16 cellular contexts compared by ENCODE assay signal in genomic region chr3:48140284-48140683, GRCh38. TPM values are rescaled to one million over a fixed set of nuclear protein-coding genes. Genes with fewer than 3 reads are reported as not detected.
DNase-seq lines count a peak whose midpoint lies in the region; ATAC-seq, FAIRE-seq and TF ChIP-seq lines count a peak whose summit lies in the region.
"Had no signal": no experiment of that assay in that cellular context is flagged by ENCODE, and none has a peak within 500 bp of the region (broad histone marks: within the 10 kb centered on the region; RNA-seq: fewer than 3 reads in every experiment).

No MANE protein-coding gene starts in this region.

- H3F3A ChIP-seq in neural progenitor cell (ENCODE audit: low read depth): no peaks in the 10 kb centered on the region

- H3K36me3 ChIP-seq in SJCRH30: no peaks in the 10 kb centered on the region
- H3K36me3 ChIP-seq in neural progenitor cell: no peaks in the 10 kb centered on the region

- H3K27ac ChIP-seq in SJCRH30: peak overlapping the region; percentile 16; the same call in 1 of the 2 replicates
- H3K27ac ChIP-seq in right cardiac atrium (ENCODE audit: low read length): no peak overlapping the region
- no peak overlapping the region for H3K27ac ChIP-seq in neural progenitor cell
- no peak overlapping the region for H3K27ac ChIP-seq in RWPE1
- H3K27ac ChIP-seq: epithelial cell of prostate, KMS-11 had no signal

- H3K79me2 ChIP-seq in neural progenitor cell (ENCODE audit: low read depth): no peaks in the 10 kb centered on the region

- H3K9me3 ChIP-seq in SJCRH30 (replicated peaks) (no peaks in the 10 kb centered on the region), right cardiac atrium (ENCODE audit: control insufficient read depth, low read length) (no peaks in the 10 kb centered on the region), neural progenitor cell (ENCODE audit: low read depth) (no peaks in the 10 kb centered on the region)

- intact Hi-C loops in right cardiac atrium (cut with DNase I) (loop anchor here in 1 of 4 donors (10.0 kb wide), 1 partner anchor 45 kb away; no protein-coding TSS in a partner anchor), natural killer cell (cut with micrococcal nuclease) (no loop called here)

- POLR2A ChIA-PET in RWPE1 (lab: Yijun Ruan, JAX; ENCODE audit: low non-redundant PET): no interaction called here

- H3K36me3 Mint-ChIP-seq in neural progenitor cell (no peaks in the 10 kb centered on the region), natural killer cell (no peaks in the 10 kb centered on the region)

- H3K4me3 ChIP-seq in SJCRH30: peak overlapping the region; percentile 28
- no peak overlapping the region for H3K4me3 ChIP-seq in right cardiac atrium (ENCODE audit: low read length)
- no peak overlapping the region for H3K4me3 ChIP-seq in neural progenitor cell

- ATAC-seq in right cardiac atrium (peak; percentile 50 to 53), HG03469 (IDR thresholded peaks at IDR 0.05; ENCODE audit: unreplicated experiment) (no peak), natural killer cell (no peak), GM18498 (IDR thresholded peaks at IDR 0.05; ENCODE audit: unreplicated experiment) (no peak)
- ATAC-seq: activated CD8-positive, alpha-beta T cell treated with anti-CD3 and anti-CD28 coated beads, Interleukin-2, amount 10 ng/mL, durations not matched to agents 7 days and 5 days had no signal

- no peak for DNase-seq in GM18507 (ENCODE audit: extremely low spot score, insufficient read length, low read depth)
- peak; percentile 68 to 80 for DNase-seq in SJCRH30
- DNase-seq in right cardiac atrium: no peak
- DNase-seq in neural progenitor cell (ENCODE audit: low spot score): no peak
- no peak for DNase-seq in natural killer cell
- no peak for DNase-seq in RWPE1 (ENCODE audit: low spot score)
- DNase-seq: activated CD8-positive, alpha-beta T cell treated with anti-CD3 and anti-CD28 coated beads, Interleukin-2, amount 10 ng/mL, durations not matched to agents 7 days and 5 days; NCI-H1436; NCI-H345; substantia nigra had no signal

- H3K9me3 Mint-ChIP-seq in neural progenitor cell (peaks cover 3% of the 10 kb centered on the region), natural killer cell (no peaks in the 10 kb centered on the region)
- H3K9me3 Mint-ChIP-seq: activated T-helper 2 cell treated with anti-CD3 and anti-CD28 coated beads, Interferon-gamma antibody, Interleukin-2, Interleukin-4, amounts not matched to agents 10 μg/mL and 5 μg/mL and 100 μg/mL, durations not matched to agents 14 hours and 24 hours and 36 hours had no signal

- peak; percentile 9 for FAIRE-seq in GM18507 (lab: Jason Lieb, UNC)
- FAIRE-seq: islet of Langerhans had no signal

- H3K4me1 ChIP-seq in SJCRH30 (no peaks in the 10 kb centered on the region; the same call in 1 of the 2 replicates), right cardiac atrium (ENCODE audit: control insufficient read depth, insufficient read depth, low read length) (no peaks in the 10 kb centered on the region), neural progenitor cell (no peaks in the 10 kb centered on the region)

- WGBS in right cardiac atrium: 26% methylated on average over 7 of the region's 7 CpGs

- H3K4me3 Mint-ChIP-seq in neural progenitor cell (no peak overlapping the region), natural killer cell (no peak overlapping the region)
- H3K4me3 Mint-ChIP-seq: activated CD8-positive, alpha-beta T cell treated with anti-CD3 and anti-CD28 coated beads, Interleukin-2, amount 10 ng/mL, durations not matched to agents 7 days and 5 days had no signal

- H3K27me3 ChIP-seq in SJCRH30 (no peaks in the 10 kb centered on the region), right cardiac atrium (ENCODE audit: control insufficient read depth, insufficient read depth) (no peaks in the 10 kb centered on the region), neural progenitor cell (no peaks in the 10 kb centered on the region)

- no peaks in the 10 kb centered on the region for H4K20me1 ChIP-seq in neural progenitor cell (ENCODE audit: low read depth)

- H3K9ac ChIP-seq in neural progenitor cell: no peak overlapping the region
- H3K9ac ChIP-seq: KMS-11 had no signal

- H3K27me3 Mint-ChIP-seq in neural progenitor cell (ENCODE audit: insufficient read depth, low read depth) (no peaks in the 10 kb centered on the region), natural killer cell (ENCODE audit: low read depth in 2 of 2) (no peaks in the 10 kb centered on the region)

- H3K4me2 ChIP-seq in neural progenitor cell: no peak overlapping the region
- H3K4me2 ChIP-seq: KMS-11 had no signal

- CTCF ChIA-PET in RWPE1 (lab: Yijun Ruan, JAX): interaction anchor here (0.6 kb wide), 1 partner anchor 355 kb away, joined by 4 read pairs; no protein-coding TSS in a partner anchor

- H2AFZ ChIP-seq in neural progenitor cell (replicated peaks): peak overlapping the region; percentile 65

- TF ChIP-seq CTCF in neural progenitor cell (IDR thresholded peaks at IDR 0.05) (no peak), natural killer cell (IDR thresholded peaks at IDR 0.05) (no peak), RWPE1 (conservative IDR thresholded peaks at IDR 0.05; ENCODE audit: low read depth) (no peak)

- H3K27ac Mint-ChIP-seq in neural progenitor cell (peak overlapping the region; percentile 97), natural killer cell (no peak overlapping the region)
- H3K27ac Mint-ChIP-seq: activated CD8-positive, alpha-beta T cell treated with anti-CD3 and anti-CD28 coated beads, Interleukin-2, amount 10 ng/mL, durations not matched to agents 7 days and 5 days; activated T-helper 2 cell treated with anti-CD3 and anti-CD28 coated beads, Interferon-gamma antibody, Interleukin-2, Interleukin-4, amounts not matched to agents 10 μg/mL and 5 μg/mL and 100 μg/mL, durations not matched to agents 14 hours and 24 hours and 36 hours had no signal

- H3K4me1 Mint-ChIP-seq in neural progenitor cell: peaks cover 11% of the 10 kb centered on the region
- peaks cover 0 to 5% of the 10 kb centered on the region in 2 donors for H3K4me1 Mint-ChIP-seq in natural killer cell

RNA-seq across cellular contexts. Expression of gene CDC25A, which starts 47.9 kb away (rescaled TPM):
- 83.1 and 92.0 TPM in 2 replicates for total RNA-seq in SJCRH30 (2014; rRNA removed; shearing (Covaris generic))
- total RNA-seq in right cardiac atrium: 1 to 10 TPM in 1 of 4 donors, under 1 TPM in 3; 0.71 to 1.0 (median 0.87) TPM
- 0.86 TPM for polyA plus RNA-seq in right cardiac atrium
- 51.8 and 74.1 TPM in 2 replicates for total RNA-seq in neural progenitor cell (ENCODE audit: low replicate concordance)
- 1 to 10 TPM in 1 of 3 donors, under 1 TPM in 2; 0.56 to 1.3 (median 0.72) TPM for total RNA-seq in natural killer cell

Comparison
In these comparisons a context has a peak if more than half of its experiments do, and no peak if none do; other contexts are left out.
1. DNase-seq: peak in SJCRH30 (2 of 2); none in GM18507 (single experiment), right cardiac atrium (0 of 3), neural progenitor cell (single experiment), natural killer cell (single experiment) and RWPE1 (single experiment).
2. ATAC-seq: peak in right cardiac atrium (2 of 2); none in HG03469 (single experiment), natural killer cell (0 of 3) and GM18498 (single experiment).
3. RNA of gene CDC25A, which starts 47.9 kb away (total RNA-seq): 83.1 to 92.0 TPM in SJCRH30 and 51.8 to 74.1 TPM in neural progenitor cell; 0.71 to 1.0 TPM in right cardiac atrium and 0.56 to 1.3 TPM in natural killer cell; every median in the first group is over 10 times any median in the second.